In genomic region chr6:167350731-167351655, GRCh38 we compare ENCODE assay signal across 8 cellular contexts. TPM values are rescaled to one million over a fixed set of nuclear protein-coding genes. Genes with fewer than 3 reads are reported as not detected.
A peak's percentile ranks its signal among the peaks of the same experiment; 100 is the strongest.
DNase-seq lines count a peak whose midpoint lies in the region; ATAC-seq, FAIRE-seq and TF ChIP-seq lines count a peak whose summit lies in the region.

No MANE protein-coding gene starts in this region.

- peak overlapping the region; percentile 84 for H3K4me3 Mint-ChIP-seq in astrocyte (ENCODE audit: unreplicated experiment)

- H3K9me3 ChIP-seq in astrocyte (ENCODE audit: insufficient read depth, low read depth, low read length) (no peaks in the 10 kb centered on the region), iPS-18a (ENCODE audit: control insufficient read depth, low read depth, low read length) (no peaks in the 10 kb centered on the region)

- H3K36me3 Mint-ChIP-seq in astrocyte (ENCODE audit: low read depth, unreplicated experiment), result peaks cover 2% of the 10 kb centered on the region

- H4K20me1 ChIP-seq in astrocyte (ENCODE audit: insufficient read depth, low read length), result no peaks in the 10 kb centered on the region

- no peaks in the 10 kb centered on the region for H3K4me1 Mint-ChIP-seq in astrocyte (ENCODE audit: low read depth, unreplicated experiment)

- FAIRE-seq in astrocyte (lab: Jason Lieb, UNC), result no peak

- no peaks in the 10 kb centered on the region for H3K79me2 ChIP-seq in astrocyte (ENCODE audit: insufficient read depth, low read length)

- peak overlapping the region; percentile 89 for H3K4me2 ChIP-seq in astrocyte (ENCODE audit: low read length)

- H3K9me3 Mint-ChIP-seq in astrocyte (ENCODE audit: unreplicated experiment), result peaks cover 3% of the 10 kb centered on the region

- peak; percentile 74 for ATAC-seq in GM21447 (IDR thresholded peaks at IDR 0.05; ENCODE audit: unreplicated experiment)

- TF ChIP-seq CTCF in LNCAP (IDR thresholded peaks at IDR 0.05) (peak; percentile 67), astrocyte (IDR thresholded peaks at IDR 0.05; ENCODE audit: insufficient read depth, low read depth, low read length) (peak; percentile 64)

- H3K27ac ChIP-seq in astrocyte (ENCODE audit: low read depth, low read length) (no peak overlapping the region), iPS-18a (ENCODE audit: low read length) (no peak overlapping the region), skin epidermis (peak overlapping the region in 4 of 21 experiments; percentile 12 to 38 (median 24))

- H3K27me3 ChIP-seq in astrocyte (ENCODE audit: insufficient read depth, low read length) (peaks cover 12% of the 10 kb centered on the region), iPS-18a (ENCODE audit: control insufficient read depth, insufficient read depth, low read length) (peaks cover 32% of the 10 kb centered on the region)

- no peaks in the 10 kb centered on the region for H3K36me3 ChIP-seq in astrocyte (ENCODE audit: insufficient read depth, low read length)
- H3K36me3 ChIP-seq in iPS-18a (ENCODE audit: control insufficient read depth, low read depth, low read length), result no peaks in the 10 kb centered on the region

- H3K4me3 ChIP-seq in astrocyte (ENCODE audit: insufficient read depth, low read depth, low read length) (peak overlapping the region; percentile 56), iPS-18a (ENCODE audit: low read length) (peak overlapping the region; percentile 67), skin epidermis (peak overlapping the region; percentile 11 to 44 (median 24))

- peak overlapping the region; percentile 46 for H3K9ac ChIP-seq in astrocyte (ENCODE audit: low read length)
- H3K9ac ChIP-seq in iPS-18a (ENCODE audit: low read length), result peak overlapping the region; percentile 59

- DNase-seq in D341Med (ENCODE audit: low spot score), result peak; percentile 59
- DNase-seq in T-helper 1 cell, result peak; percentile 51 to 87 (median 64)
- DNase-seq in astrocyte (ENCODE audit: low read depth), result peak; percentile 30
- no peak for DNase-seq in EL

- H3K27me3 Mint-ChIP-seq in astrocyte (ENCODE audit: low read depth, unreplicated experiment), result peaks cover 22% of the 10 kb centered on the region

- H2AFZ ChIP-seq in astrocyte (ENCODE audit: low read depth, low read length), result peak overlapping the region; percentile 91

- H3K4me1 ChIP-seq in astrocyte (ENCODE audit: insufficient read depth, low read length) (peaks cover 10% of the 10 kb centered on the region), iPS-18a (ENCODE audit: control insufficient read depth, low read depth, low read length) (peaks cover 9% of the 10 kb centered on the region)

- no peak overlapping the region for H3K27ac Mint-ChIP-seq in astrocyte (ENCODE audit: unreplicated experiment)

RNA-seq across cellular contexts. Expression of gene TTLL2, which starts 26.1 kb away (rescaled TPM):
- total RNA-seq in astrocyte, result not detected in 2 replicates

RNA-seq across cellular contexts. Expression of gene UNC93A, which starts 59.9 kb away (rescaled TPM):
- not detected in 2 replicates for total RNA-seq in astrocyte
